Comparison of ENCODE assay signal across 2 cellular contexts in genomic region chr11:61447601-61448551, GRCh38.
TF ChIP-seq lines count a peak whose summit lies in the region.

No MANE protein-coding gene starts in this region.

TF ChIP-seq in WTC11, 78 proteins besides CTCF, POLR2A, EP300 and RAD21 (continued from another document):
- no peak for TF ChIP-seq ATF6 (CRISPR knock-in tag; IDR thresholded peaks at IDR 0.05)
- TF ChIP-seq TCF7 (CRISPR knock-in tag; IDR thresholded peaks at IDR 0.05; ENCODE audit: low read depth) = no peak
- no peak for TF ChIP-seq ZNF396 (CRISPR knock-in tag; IDR thresholded peaks at IDR 0.05; ENCODE audit: borderline replicate concordance)
- TF ChIP-seq ZNF232 (CRISPR knock-in tag; IDR thresholded peaks at IDR 0.05) = no peak
- no peak for TF ChIP-seq ATF1 (CRISPR knock-in tag; IDR thresholded peaks at IDR 0.05)
- no peak for TF ChIP-seq ZNF263 (CRISPR knock-in tag; IDR thresholded peaks at IDR 0.05; ENCODE audit: low read depth)
TF ChIP-seq in WTC11: peak in this region for 0.

TF ChIP-seq in SK-N-SH treated with all-trans-retinoic acid at 6 μM for 48 hours, 23 proteins besides CTCF, POLR2A, EP300 and RAD21 (continued from another document):
- TF ChIP-seq CSRNP3 (CRISPR knock-in tag; IDR thresholded peaks at IDR 0.05) (no peak), ZC3H10 (CRISPR knock-in tag; IDR thresholded peaks at IDR 0.05) (no peak), BACH2 (CRISPR knock-in tag; IDR thresholded peaks at IDR 0.05; ENCODE audit: borderline replicate concordance) (no peak), ZFP3 (CRISPR knock-in tag; IDR thresholded peaks at IDR 0.05) (no peak), ZFP30 (CRISPR knock-in tag; IDR thresholded peaks at IDR 0.05) (no peak)
